9 cellular contexts compared by ENCODE assay signal in genomic region chr12:113299619-113300237, GRCh38. TPM values are rescaled to one million over a fixed set of nuclear protein-coding genes. Genes with fewer than 3 reads are reported as not detected.
DNase-seq lines count a peak whose midpoint lies in the region; ATAC-seq and TF ChIP-seq lines count a peak whose summit lies in the region.
"Had no signal": no experiment of that assay in that cellular context is flagged by ENCODE, and none has a peak within 500 bp of the region (broad histone marks: within the 10 kb centered on the region; RNA-seq: fewer than 3 reads in every experiment).

No MANE protein-coding gene starts in this region.

- H3K27ac ChIP-seq in ACC112 (ENCODE audit: low read depth, low read length) (peak overlapping the region; percentile 67), caudate nucleus (ENCODE audit: low read depth, low read length) (peak overlapping the region; percentile 60), layer of hippocampus (ENCODE audit: low read depth, low read length) (peak overlapping the region; percentile 68), upper lobe of left lung (peak overlapping the region; percentile 60 to 78 (median 72))

- DNase-seq in HT-29 (ENCODE audit: low spot score) = peak; percentile 69
- peak in 23 of 61 donors; percentile 16 to 62 (median 43) for DNase-seq in caudate nucleus (lab: John Stamatoyannopoulos, UW)
- DNase-seq in upper lobe of left lung = peak; percentile 87 to 93
- no peak for DNase-seq in NOMO-1 treated with DMSO at 0.1 percent for 48 hours (lab: John Stamatoyannopoulos, UW; ENCODE audit: unreplicated experiment)
- DNase-seq in NCI-H510A (lab: John Stamatoyannopoulos, UW) = no peak
- DNase-seq in activated CD4-positive, alpha-beta T cell treated with anti-CD3 and anti-CD28 coated beads for 1 hour = no peak

- 60 to 73% methylated on average over 9 to 13 of the region's 14 CpGs for WGBS in upper lobe of left lung, 2 donors

- H3K4me3 ChIP-seq in ACC112 (ENCODE audit: low read depth, low read length) (peak overlapping the region; percentile 34; the same call in 1 of the 2 replicates), upper lobe of left lung (no peak overlapping the region)
- H3K4me3 ChIP-seq: GM12878 had no signal

- H3K4me1 ChIP-seq in ACC112 (ENCODE audit: control insufficient read depth, insufficient read depth, low read length, unreplicated experiment) (peaks cover 17% of the 10 kb centered on the region), upper lobe of left lung (peaks cover 11 to 28% (median 19%) of the 10 kb centered on the region in 4 donors)

- TF ChIP-seq CTCF in upper lobe of left lung (IDR thresholded peaks at IDR 0.05) = no peak

- TF ChIP-seq EP300 in upper lobe of left lung (IDR thresholded peaks at IDR 0.05) = no peak

- peak overlapping the region; percentile 87 for H2AFZ ChIP-seq in ACC112 (ENCODE audit: low read length, unreplicated experiment)

- no peaks in the 10 kb centered on the region for H3K79me2 ChIP-seq in ACC112 (ENCODE audit: control insufficient read depth, insufficient read depth, low read length, unreplicated experiment)

- no peak for TF ChIP-seq POLR2A in upper lobe of left lung (IDR thresholded peaks at IDR 0.05)

- H3K27me3 ChIP-seq in ACC112 (ENCODE audit: insufficient read depth, low read length) (no peaks in the 10 kb centered on the region), layer of hippocampus (ENCODE audit: control insufficient read depth, insufficient read depth, low read length) (no peaks in the 10 kb centered on the region), upper lobe of left lung (no peaks in the 10 kb centered on the region)

- ATAC-seq in upper lobe of left lung (ENCODE audit: low FRiP score in 2 of 2) = peak; percentile 85 to 86
- ATAC-seq: GM12878 had no signal

- H3K36me3 ChIP-seq in ACC112 (ENCODE audit: insufficient read depth, low read length) (no peaks in the 10 kb centered on the region), upper lobe of left lung (peaks cover 12 to 86% (median 44%) of the 10 kb centered on the region in 4 donors)

- no peaks in the 10 kb centered on the region for H3K9me3 ChIP-seq in upper lobe of left lung

RNA-seq across cellular contexts. Expression of gene SLC8B1, which starts 35.2 kb away (rescaled TPM):
- total RNA-seq in HT-29 (2014; rRNA removed; shearing (Covaris generic)) = 2.6 and 4.7 TPM in 2 replicates
- total RNA-seq in upper lobe of left lung = 100 to 1,000 TPM in 1 of 6 donors, 10 to 100 TPM in 5; 35.9 to 189 (median 44.5) TPM

RNA-seq across cellular contexts. Expression of gene PLBD2, which starts 58.7 kb away (rescaled TPM):
- total RNA-seq in HT-29 (2014; rRNA removed; shearing (Covaris generic)) = 11.5 and 11.8 TPM in 2 replicates
- 10 to 100 TPM; 19.5 to 60.0 (median 46.4) TPM for total RNA-seq in upper lobe of left lung

Comparison
In these comparisons a context has a peak if more than half of its experiments do, and no peak if none do; other contexts are left out.
1. DNase-seq: peak in HT-29 (single experiment) and upper lobe of left lung (2 of 2); none in NOMO-1 treated with DMSO at 0.1 percent for 48 hours (single experiment), NCI-H510A (single experiment) and activated CD4-positive, alpha-beta T cell treated with anti-CD3 and anti-CD28 coated beads for 1 hour (single experiment).
2. Peak in every context shown above with its lines, with median percentiles within 50 percentile points of each other: H3K27ac ChIP-seq.